ENCODE assay signal across 17 cellular contexts in genomic region chr7:623464-623863, GRCh38.
DNase-seq lines count a peak whose midpoint lies in the region; ATAC-seq and TF ChIP-seq lines count a peak whose summit lies in the region.
"Had no signal": no experiment of that assay in that cellular context is flagged by ENCODE, and none has a peak within 500 bp of the region (broad histone marks: within the 10 kb centered on the region; RNA-seq: fewer than 3 reads in every experiment).

No MANE protein-coding gene starts in this region.

- H3K9me3 Mint-ChIP-seq in chondrocyte (ENCODE audit: low read depth) (peaks cover 35% of the 10 kb centered on the region), T-cell (peaks cover 10 to 34% (median 16%) of the 10 kb centered on the region in 3 donors)

- peak; percentile 10 for DNase-seq in chondrocyte (ENCODE audit: low spot score)
- DNase-seq in osteoblast (ENCODE audit: insufficient read length, low spot score, missing footprints), result peak; percentile 27
- no peak for DNase-seq in NOMO-1 treated with DMSO at 0.1 percent for 48 hours (lab: John Stamatoyannopoulos, UW; ENCODE audit: unreplicated experiment)
- no peak for DNase-seq in T-cell
- DNase-seq: Calu3; CD8-positive, alpha-beta T cell; DMS79 treated with DMSO at 0.1 percent for 48 hours; GF-D8; GOT3; H7; HFFc6 had no signal

- no peak for TF ChIP-seq CTCF in VCaP (conservative IDR thresholded peaks at IDR 0.05)
- TF ChIP-seq CTCF in chondrocyte (IDR thresholded peaks at IDR 0.05), result no peak
- no peak for TF ChIP-seq CTCF in osteoblast (IDR thresholded peaks at IDR 0.05; ENCODE audit: extremely low read depth, low read depth, low read length)

- H3K4me2 ChIP-seq in BLaER1, result peak overlapping the region; percentile 41
- H3K4me2 ChIP-seq in osteoblast (ENCODE audit: insufficient read depth, low read length), result no peak overlapping the region

- no peak overlapping the region for H2AFZ ChIP-seq in osteoblast (ENCODE audit: low read length)

- no peak overlapping the region for H3K27ac Mint-ChIP-seq in chondrocyte (ENCODE audit: unreplicated experiment)
- no peak overlapping the region for H3K27ac Mint-ChIP-seq in T-cell
- H3K27ac Mint-ChIP-seq: CD8-positive, alpha-beta T cell; HFFc6 had no signal

- no peaks in the 10 kb centered on the region for H3K27me3 Mint-ChIP-seq in chondrocyte (ENCODE audit: low read depth)
- no peaks in the 10 kb centered on the region for H3K27me3 Mint-ChIP-seq in T-cell
- H3K27me3 Mint-ChIP-seq: IgD-negative memory B cell had no signal

- H3K4me3 Mint-ChIP-seq in chondrocyte (ENCODE audit: unreplicated experiment) (no peak overlapping the region), T-cell (no peak overlapping the region)
- H3K4me3 Mint-ChIP-seq: CD8-positive, alpha-beta T cell; HFFc6 had no signal

- peaks cover 6% of the 10 kb centered on the region for H4K20me1 ChIP-seq in BLaER1
- no peaks in the 10 kb centered on the region for H4K20me1 ChIP-seq in osteoblast (ENCODE audit: insufficient read depth, low read length)

- no peak overlapping the region for H3K9ac ChIP-seq in BLaER1

- H3K27me3 ChIP-seq in BLaER1 (no peaks in the 10 kb centered on the region), osteoblast (ENCODE audit: insufficient read depth, low read length) (no peaks in the 10 kb centered on the region)

- H3K36me3 Mint-ChIP-seq in chondrocyte (ENCODE audit: low read depth), result peaks cover 16% of the 10 kb centered on the region
- H3K36me3 Mint-ChIP-seq in T-cell, result peaks cover 42% of the 10 kb centered on the region

- POLR2A ChIA-PET in T-cell (lab: Charles Lee), result no interaction called here

- H3K4me1 Mint-ChIP-seq in chondrocyte (ENCODE audit: low read depth), result peaks cover 3% of the 10 kb centered on the region
- H3K4me1 Mint-ChIP-seq in T-cell, result peaks cover 26 to 33% (median 32%) of the 10 kb centered on the region in 3 donors

- no peak overlapping the region for H3K27ac ChIP-seq in BLaER1
- H3K27ac ChIP-seq in VCaP, result peak overlapping the region; percentile 99
- no peak overlapping the region for H3K27ac ChIP-seq in osteoblast (ENCODE audit: low read depth, low read length)

- peaks cover 42% of the 10 kb centered on the region for H3K4me1 ChIP-seq in BLaER1
- peaks cover 2% of the 10 kb centered on the region for H3K4me1 ChIP-seq in osteoblast (ENCODE audit: insufficient read depth, low read length)

- H3K9me3 ChIP-seq in BLaER1 (peaks cover 56% of the 10 kb centered on the region), osteoblast (ENCODE audit: low read depth, low read length) (peaks cover 8% of the 10 kb centered on the region)

- H3K36me3 ChIP-seq in BLaER1 (peaks cover 9% of the 10 kb centered on the region; the same call in 1 of the 2 replicates), osteoblast (ENCODE audit: insufficient read depth, low read length) (no peaks in the 10 kb centered on the region)

- H3K79me2 ChIP-seq in osteoblast (ENCODE audit: insufficient read depth, low read length), result no peaks in the 10 kb centered on the region

- CTCF ChIA-PET in T-cell (lab: Charles Lee), result no interaction called here

- H3K4me3 ChIP-seq in BLaER1, result no peak overlapping the region
- H3K4me3 ChIP-seq in osteoblast (ENCODE audit: insufficient read depth, low read length), result no peak overlapping the region

- no peak for ATAC-seq in T-cell (replicated peaks in 1 of 4)
- no peak for ATAC-seq in HG03095 (IDR thresholded peaks at IDR 0.05; ENCODE audit: unreplicated experiment)
- ATAC-seq: CD8-positive, alpha-beta T cell; HCT116; HepG2 had no signal

Comparison
In these comparisons a context has a peak if more than half of its experiments do, and no peak if none do; other contexts are left out.
1. DNase-seq: peak in chondrocyte (single experiment) and osteoblast (single experiment); none in NOMO-1 treated with DMSO at 0.1 percent for 48 hours (single experiment) and T-cell (0 of 34).